In the genomic region with DNA sequence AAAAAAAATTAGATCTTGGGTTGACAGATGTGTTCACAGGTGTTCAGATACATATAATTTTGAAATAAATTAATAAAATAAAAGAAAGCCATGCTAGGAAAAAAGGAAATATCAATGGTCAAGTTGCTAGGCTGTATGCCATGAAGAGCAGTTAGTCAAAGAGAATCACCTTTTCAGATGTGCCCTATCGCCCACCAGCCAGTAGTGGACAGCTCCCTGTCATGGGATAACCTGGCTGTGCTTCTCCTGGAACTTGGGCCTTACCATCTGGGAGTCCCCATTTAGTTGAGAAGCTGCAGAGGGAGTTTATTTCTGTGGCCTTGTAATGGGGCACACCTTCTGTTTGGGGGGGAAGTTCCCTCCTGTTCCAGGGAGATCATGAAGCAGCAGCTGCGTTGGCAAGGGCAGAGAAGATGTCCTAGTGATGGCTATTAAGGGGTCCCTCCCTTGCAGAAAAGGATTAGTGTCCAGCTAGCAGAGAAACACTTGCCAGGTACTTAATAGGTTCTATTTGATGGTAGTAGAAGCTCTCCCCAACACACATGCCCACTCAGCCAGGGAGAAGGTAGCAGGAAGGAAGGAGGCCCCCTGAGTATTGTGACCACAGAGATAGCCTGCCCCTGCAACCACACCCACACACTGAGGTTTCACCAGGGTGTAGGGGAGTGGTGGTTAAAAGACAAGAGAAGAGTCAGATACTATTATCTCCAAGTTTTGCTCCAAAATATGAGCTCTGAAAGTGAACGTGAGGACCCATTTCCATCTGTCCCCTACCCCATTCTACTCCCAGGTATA, we compare ENCODE assay signal across 8 cellular contexts.
DNase-seq lines count a peak whose midpoint lies in the region; ATAC-seq and TF ChIP-seq lines count a peak whose summit lies in the region.

No MANE protein-coding gene starts in this region.

- peak; percentile 76 for DNase-seq in activated naive CD8-positive, alpha-beta T cell treated with anti-CD3 and anti-CD28 coated beads, Interleukin-2, amount 10 ng/mL, durations not matched to agents 7 days and 5 days
- DNase-seq in glutamatergic neuron (no peak), chondrocyte (ENCODE audit: low spot score) (no peak), ecto neural progenitor cell (ENCODE audit: low spot score) (no peak), DMS79 treated with DMSO at 0.1 percent for 48 hours (lab: John Stamatoyannopoulos, UW) (no peak)

- H3K9me3 Mint-ChIP-seq in activated naive CD8-positive, alpha-beta T cell treated with anti-CD3 and anti-CD28 coated beads, Interleukin-2, amount 10 ng/mL, durations not matched to agents 7 days and 5 days = no peaks in the 10 kb centered on the region
- H3K9me3 Mint-ChIP-seq in glutamatergic neuron (ENCODE audit: unreplicated experiment) (peaks cover 2% of the 10 kb centered on the region), chondrocyte (ENCODE audit: low read depth) (no peaks in the 10 kb centered on the region)

- no peaks in the 10 kb centered on the region for H3K27me3 Mint-ChIP-seq in activated naive CD8-positive, alpha-beta T cell treated with anti-CD3 and anti-CD28 coated beads, Interleukin-2, amount 10 ng/mL, durations not matched to agents 7 days and 5 days
- H3K27me3 Mint-ChIP-seq in glutamatergic neuron (ENCODE audit: unreplicated experiment) (no peaks in the 10 kb centered on the region), chondrocyte (ENCODE audit: low read depth) (no peaks in the 10 kb centered on the region)

- H3K27ac Mint-ChIP-seq in activated naive CD8-positive, alpha-beta T cell treated with anti-CD3 and anti-CD28 coated beads, Interleukin-2, amount 10 ng/mL, durations not matched to agents 7 days and 5 days = peak overlapping the region; percentile 86
- H3K27ac Mint-ChIP-seq in glutamatergic neuron (ENCODE audit: unreplicated experiment) = no peak overlapping the region
- H3K27ac Mint-ChIP-seq in chondrocyte (ENCODE audit: unreplicated experiment) = no peak overlapping the region

- H3K4me1 Mint-ChIP-seq in activated naive CD8-positive, alpha-beta T cell treated with anti-CD3 and anti-CD28 coated beads, Interleukin-2, amount 10 ng/mL, durations not matched to agents 7 days and 5 days = peaks cover 51% of the 10 kb centered on the region
- H3K4me1 Mint-ChIP-seq in glutamatergic neuron (ENCODE audit: low read depth, unreplicated experiment) (no peaks in the 10 kb centered on the region), chondrocyte (ENCODE audit: low read depth) (peaks cover 10% of the 10 kb centered on the region)

- no peaks in the 10 kb centered on the region for H3K36me3 Mint-ChIP-seq in activated naive CD8-positive, alpha-beta T cell treated with anti-CD3 and anti-CD28 coated beads, Interleukin-2, amount 10 ng/mL, durations not matched to agents 7 days and 5 days
- H3K36me3 Mint-ChIP-seq in glutamatergic neuron (ENCODE audit: unreplicated experiment) (no peaks in the 10 kb centered on the region), chondrocyte (ENCODE audit: low read depth) (no peaks in the 10 kb centered on the region)

- POLR2A ChIA-PET in activated naive CD8-positive, alpha-beta T cell treated with anti-CD3 and anti-CD28 coated beads, Interleukin-2, amount 10 ng/mL, durations not matched to agents 7 days and 5 days (lab: Charles Lee) = interaction anchor here (0.6 to 1.9 kb wide), 9 partner anchors 9 to 274 kb away, joined by 3 to 9 read pairs (median 4); a partner anchor contains a TSS

- no peak for TF ChIP-seq CTCF in glutamatergic neuron (IDR thresholded peaks at IDR 0.05; ENCODE audit: partially characterized antibody, unreplicated experiment)
- TF ChIP-seq CTCF in chondrocyte (IDR thresholded peaks at IDR 0.05) = no peak

- ATAC-seq in GM18498 (IDR thresholded peaks at IDR 0.05; ENCODE audit: unreplicated experiment) (peak; percentile 71), GM21447 (IDR thresholded peaks at IDR 0.05; ENCODE audit: unreplicated experiment) (peak; percentile 75), HG03469 (IDR thresholded peaks at IDR 0.05; ENCODE audit: unreplicated experiment) (peak; percentile 68)
- ATAC-seq in activated naive CD8-positive, alpha-beta T cell treated with anti-CD3 and anti-CD28 coated beads, Interleukin-2, amount 10 ng/mL, durations not matched to agents 7 days and 5 days (ENCODE audit: low read depth) = peak; percentile 89

- H3K4me3 Mint-ChIP-seq in activated naive CD8-positive, alpha-beta T cell treated with anti-CD3 and anti-CD28 coated beads, Interleukin-2, amount 10 ng/mL, durations not matched to agents 7 days and 5 days = peak overlapping the region; percentile 71
- H3K4me3 Mint-ChIP-seq in glutamatergic neuron (ENCODE audit: unreplicated experiment) (no peak overlapping the region), chondrocyte (ENCODE audit: unreplicated experiment) (no peak overlapping the region)
